Comparison of ENCODE assay signal across 23 cellular contexts in genomic region chr2:204282081-204282480, GRCh38.
"Had no signal": no experiment of that assay in that cellular context is flagged by ENCODE, and none has a peak within 500 bp of the region (broad histone marks: within the 10 kb centered on the region; RNA-seq: fewer than 3 reads in every experiment).

No MANE protein-coding gene starts in this region.

- DNase-seq: activated CD4-positive, alpha-beta T cell treated with anti-CD3 and anti-CD28 coated beads for 4 hours; activated CD4-positive, alpha-beta T cell treated with anti-CD3 and anti-CD28 coated beads, Interleukin-2, amount 50 U/mL, for 48 hours; activated CD4-positive, CD25-positive, alpha-beta regulatory T cell; activated naive CD4-positive, alpha-beta T cell treated with Interleukin-2 at 50 U/mL for 16 hours; activated naive CD8-positive, alpha-beta T cell treated with anti-CD3 and anti-CD28 coated beads for 36 hours; activated T-cell treated with anti-CD3 and anti-CD28 coated beads, Interleukin-2, amount 50 U/mL, for 48 hours; colonic mucosa; dorsolateral prefrontal cortex; heart left ventricle; naive thymus-derived CD8-positive, alpha-beta T cell; nucleus accumbens; stimulated activated CD4-positive, alpha-beta T cell treated with anti-CD3 and anti-CD28 coated beads, Interleukin-4, amount 100 ng/mL, for 1 hour; stimulated activated naive CD4-positive, alpha-beta T cell; T-helper 17 cell; testis; trophoblast cell had no signal

- H3K27me3 ChIP-seq: colonic mucosa, left lung, testis, vagina had no signal

- H3K9ac ChIP-seq: parathyroid adenoma had no signal

- H3K4me1 Mint-ChIP-seq: activated naive CD8-positive, alpha-beta T cell treated with anti-CD3 and anti-CD28 coated beads for 36 hours; mesothelial cell of epicardium; naive thymus-derived CD8-positive, alpha-beta T cell had no signal

- H2AFZ ChIP-seq: parathyroid adenoma had no signal

- H3K4me3 Mint-ChIP-seq: activated naive CD8-positive, alpha-beta T cell treated with anti-CD3 and anti-CD28 coated beads for 36 hours; mesothelial cell of epicardium; naive thymus-derived CD8-positive, alpha-beta T cell; T-helper 17 cell had no signal

- H3K4me3 ChIP-seq: colonic mucosa, dorsolateral prefrontal cortex, heart left ventricle, left lung, lung, testis, vagina had no signal

- H3K9me3 ChIP-seq: colonic mucosa, heart left ventricle, left lung, testis, vagina had no signal

- H3K36me3 Mint-ChIP-seq: activated naive CD8-positive, alpha-beta T cell treated with anti-CD3 and anti-CD28 coated beads for 36 hours; naive thymus-derived CD8-positive, alpha-beta T cell had no signal

- H3K79me2 ChIP-seq: parathyroid adenoma had no signal

- H3K27ac ChIP-seq: colonic mucosa, dorsolateral prefrontal cortex, heart left ventricle, left lung, parathyroid adenoma, testis, vagina had no signal

- H3K9me3 Mint-ChIP-seq: activated naive CD8-positive, alpha-beta T cell treated with anti-CD3 and anti-CD28 coated beads for 36 hours; naive thymus-derived CD8-positive, alpha-beta T cell had no signal

- H3K27ac Mint-ChIP-seq: activated naive CD8-positive, alpha-beta T cell treated with anti-CD3 and anti-CD28 coated beads for 36 hours; mesothelial cell of epicardium; naive thymus-derived CD8-positive, alpha-beta T cell; T-helper 17 cell had no signal

- FAIRE-seq: bronchial epithelial cell, small intestine had no signal

- ATAC-seq: heart left ventricle; naive thymus-derived CD8-positive, alpha-beta T cell; T-helper 17 cell had no signal

- H3K36me3 ChIP-seq: colonic mucosa, heart left ventricle, left lung, vagina had no signal

- H3K4me1 ChIP-seq: colonic mucosa, left lung, parathyroid adenoma, testis, vagina had no signal
